In genomic region chr6:52958546-52959255, GRCh38 we compare ENCODE assay signal across 1 cellular context.
TF ChIP-seq lines count a peak whose summit lies in the region.

No MANE protein-coding gene starts in this region.

TF ChIP-seq in K562, 482 proteins besides CTCF, POLR2A, EP300 and RAD21:
- TF ChIP-seq THRA (IDR thresholded peaks at IDR 0.05) (no peak), ZNF280B (CRISPR knock-in tag; IDR thresholded peaks at IDR 0.05) (no peak), CEBPB (tag; IDR thresholded peaks at IDR 0.05) (peak; percentile 74), ARID3A (IDR thresholded peaks at IDR 0.05; ENCODE audit: borderline replicate concordance, low read depth, low read length) (no peak), CEBPG (CRISPR knock-in tag; IDR thresholded peaks at IDR 0.05) (no peak), CEBPG (tag; conservative IDR thresholded peaks at IDR 0.05 in 1 of 2, IDR thresholded peaks at IDR 0.05 in 1 of 2) (0 out of 4 replicates have a peak, but pooled peaks of 1 of the 2 experiments have one; percentile 20), NCOR1 (IDR thresholded peaks at IDR 0.05) (no peak)
